ENCODE assay signal across 28 cellular contexts in the genomic region with DNA sequence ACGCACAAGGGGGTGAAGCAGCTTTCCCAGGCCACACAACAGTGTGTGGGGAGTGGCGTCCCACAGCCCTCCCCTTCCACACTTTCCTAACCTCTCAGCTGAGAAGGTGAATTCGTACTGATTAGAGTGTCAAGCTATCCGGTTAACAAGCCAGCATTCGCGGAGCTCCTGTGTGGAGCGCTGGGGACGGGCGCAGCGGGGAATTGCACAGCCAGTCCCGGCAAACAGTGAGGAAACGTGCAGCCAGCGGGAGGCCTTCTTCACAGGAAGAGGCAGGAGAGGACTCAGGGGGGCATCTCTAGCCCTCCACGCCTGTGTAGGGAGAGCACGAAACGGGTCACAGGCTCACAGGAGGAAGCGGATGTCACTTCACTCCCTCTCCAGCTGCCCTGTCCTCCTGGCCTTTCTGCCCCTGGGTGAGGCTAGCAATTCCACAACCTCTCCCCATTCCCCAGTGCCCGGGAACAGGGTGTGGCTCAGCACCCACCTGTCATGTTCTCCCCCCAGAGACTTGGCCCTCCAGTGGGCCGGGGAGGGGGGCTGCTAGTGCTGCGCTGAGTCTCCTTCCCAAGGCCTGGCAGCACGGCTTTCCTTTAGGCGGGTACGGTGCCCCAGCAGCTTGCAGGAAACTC.
DNase-seq lines count a peak whose midpoint lies in the region; ATAC-seq and TF ChIP-seq lines count a peak whose summit lies in the region.
"Had no signal": no experiment of that assay in that cellular context is flagged by ENCODE, and none has a peak within 500 bp of the region (broad histone marks: within the 10 kb centered on the region; RNA-seq: fewer than 3 reads in every experiment).

No MANE protein-coding gene starts in this region.

- DNase-seq in activated CD8-positive, alpha-beta memory T cell treated with anti-CD3 and anti-CD28 coated beads for 24 hours = peak; percentile 26
- no peak for DNase-seq in activated CD8-positive, alpha-beta memory T cell treated with anti-CD3 and anti-CD28 coated beads, Interleukin-2, amount 50 U/mL, for 4 hours
- DNase-seq in H7 (peak; percentile 44), left lobe of liver (ENCODE audit: low spot score) (peak; percentile 32), spleen (peak; percentile 61), NCI-H2081 treated with DMSO at 0.1 percent for 48 hours (lab: John Stamatoyannopoulos, UW) (no peak)
- DNase-seq: activated CD4-positive, alpha-beta T cell treated with anti-CD3 and anti-CD28 coated beads for 48 hours; colonic mucosa; EL; foreskin fibroblast; HFFc6; midbrain; naive thymus-derived CD4-positive, alpha-beta T cell; NCI-H146; stimulated activated CD4-positive, alpha-beta T cell treated with anti-CD3 and anti-CD28 coated beads, Interleukin-4, amount 100 ng/mL, for 24 hours; substantia nigra had no signal

- no peaks in the 10 kb centered on the region for H3K27me3 ChIP-seq in H7 (ENCODE audit: control insufficient read depth, insufficient read depth, low read length)
- peaks cover 0 to 47% (median 0%) of the 10 kb centered on the region in 7 donors for H3K27me3 ChIP-seq in spleen (replicated peaks in 1 of 7)
- H3K27me3 ChIP-seq: colonic mucosa, ovary, vagina had no signal

- TF ChIP-seq CTCF in spleen (IDR thresholded peaks at IDR 0.05 in 8 of 11, conservative IDR thresholded peaks at IDR 0.05 in 3 of 11) = no peak

- intact Hi-C loops in spleen (cut with DNase I; ENCODE audit: low total_unique reads) = no loop called here

- no peak for TF ChIP-seq POLR2A in spleen (IDR thresholded peaks at IDR 0.05)

- no peak overlapping the region for H3K4me3 ChIP-seq in H7 (ENCODE audit: insufficient read depth, low read depth, low read length)
- H3K4me3 ChIP-seq in spleen = no peak overlapping the region
- H3K4me3 ChIP-seq: A549, colonic mucosa, GM12878, heart left ventricle, ovary, vagina had no signal

- no peak overlapping the region for H3K27ac ChIP-seq in spleen
- H3K27ac ChIP-seq: A549, colonic mucosa, heart left ventricle, HL-60, ovary, vagina had no signal

- WGBS in spleen, 5 donors = 40 to 61% (median 49%) methylated on average over 21 to 23 of the region's 23 CpGs

- H3K36me3 ChIP-seq in H7 (replicated peaks; ENCODE audit: control insufficient read depth, insufficient read depth, low read length) (no peaks in the 10 kb centered on the region), spleen (no peaks in the 10 kb centered on the region)
- H3K36me3 ChIP-seq: colonic mucosa, heart left ventricle, ovary, vagina had no signal

- H3K9me3 ChIP-seq in spleen = peaks cover 0 to 48% (median 37%) of the 10 kb centered on the region in 8 donors
- H3K9me3 ChIP-seq: colonic mucosa, ovary, vagina had no signal

- no peaks in the 10 kb centered on the region for H3K4me1 ChIP-seq in spleen
- H3K4me1 ChIP-seq: A549, colonic mucosa, heart left ventricle, vagina had no signal

- no peak for ATAC-seq in left lobe of liver
- ATAC-seq in HG02623 (IDR thresholded peaks at IDR 0.05; ENCODE audit: unreplicated experiment) = no peak
- ATAC-seq in HG03175 (IDR thresholded peaks at IDR 0.05; ENCODE audit: unreplicated experiment) = no peak
- ATAC-seq: A549; activated naive CD4-positive, alpha-beta T cell treated with anti-CD3 and anti-CD28 coated beads, Interleukin-2, amount 50 U/mL, for 72 hours; CD8-positive, alpha-beta T cell; esophagus mucosa; GM12878; stimulated activated effector memory CD8-positive, alpha-beta T cell treated with anti-CD3 and anti-CD28 coated beads, Interleukin-12 subunit alpha, Interleukin-12 subunit beta, amount 100 ng/mL, for 72 hours had no signal

Comparison
In these comparisons a context has a peak if more than half of its experiments do, and no peak if none do; other contexts are left out.
1. DNase-seq: peak in activated CD8-positive, alpha-beta memory T cell treated with anti-CD3 and anti-CD28 coated beads for 24 hours (single experiment), H7 (single experiment), left lobe of liver (single experiment) and spleen (single experiment); none in activated CD8-positive, alpha-beta memory T cell treated with anti-CD3 and anti-CD28 coated beads, Interleukin-2, amount 50 U/mL, for 4 hours (single experiment) and NCI-H2081 treated with DMSO at 0.1 percent for 48 hours (single experiment).